8 cellular contexts compared by ENCODE assay signal in the genomic region with DNA sequence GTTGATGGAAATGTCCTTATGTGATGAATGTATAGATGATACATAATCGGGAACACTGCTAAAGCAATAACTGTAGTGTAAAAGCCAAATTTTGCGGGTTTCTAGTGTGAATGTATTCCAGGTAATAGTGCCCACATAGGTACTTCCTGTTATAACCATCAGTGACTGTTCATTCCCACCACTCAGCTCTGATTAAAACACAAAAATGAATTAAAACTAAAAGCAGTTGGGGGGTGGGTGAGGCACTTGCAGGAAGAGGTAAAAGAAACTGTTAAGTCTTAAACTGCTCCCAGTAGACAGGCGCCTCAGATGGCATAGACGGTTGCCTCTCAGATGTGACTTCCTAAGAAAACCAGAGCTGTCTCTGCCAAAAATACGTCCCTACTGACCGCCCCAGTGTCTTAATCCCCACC. TPM values are rescaled to one million over a fixed set of nuclear protein-coding genes. Genes with fewer than 3 reads are reported as not detected.
DNase-seq lines count a peak whose midpoint lies in the region; ATAC-seq and TF ChIP-seq lines count a peak whose summit lies in the region.

No MANE protein-coding gene starts in this region.

- peaks cover 4% of the 10 kb centered on the region for H3K9me3 Mint-ChIP-seq in T-helper 1 cell treated with Interleukin-12 subunit alpha and Interleukin-12 subunit beta and Interleukin-4 antibody, amounts not matched to agents 30 μg/mL and 1 μg/mL, for 36 hours

- H3K4me1 ChIP-seq in HAP-1 (peaks cover 19% of the 10 kb centered on the region), spleen (peaks cover 4 to 66% (median 29%) of the 10 kb centered on the region in 6 donors)

- H3K27ac Mint-ChIP-seq in T-helper 1 cell treated with Interleukin-12 subunit alpha and Interleukin-12 subunit beta and Interleukin-4 antibody, amounts not matched to agents 30 μg/mL and 1 μg/mL, for 36 hours = peak overlapping the region; percentile 95

- H3K27ac ChIP-seq in epithelial cell of prostate = peak overlapping the region; percentile 77
- peak overlapping the region; percentile 94 to 99 (median 98) for H3K27ac ChIP-seq in spleen

- H3K27me3 ChIP-seq in HAP-1 (ENCODE audit: low read depth) (no peaks in the 10 kb centered on the region), spleen (replicated peaks in 1 of 7) (no peaks in the 10 kb centered on the region)

- no peak for TF ChIP-seq CTCF in spleen (IDR thresholded peaks at IDR 0.05 in 8 of 11, conservative IDR thresholded peaks at IDR 0.05 in 3 of 11)

- H3K9me3 ChIP-seq in HAP-1 = no peaks in the 10 kb centered on the region
- H3K9me3 ChIP-seq in spleen = no peaks in the 10 kb centered on the region

- TF ChIP-seq POLR2A in spleen (IDR thresholded peaks at IDR 0.05) = no peak

- H3K4me3 ChIP-seq in HAP-1 = peak overlapping the region; percentile 76
- peak overlapping the region in 7 of 8 donors; percentile 52 to 91 (median 66) for H3K4me3 ChIP-seq in spleen

- H3K27me3 Mint-ChIP-seq in T-helper 1 cell treated with Interleukin-12 subunit alpha and Interleukin-12 subunit beta and Interleukin-4 antibody, amounts not matched to agents 30 μg/mL and 1 μg/mL, for 36 hours (ENCODE audit: low read depth) = no peaks in the 10 kb centered on the region

- ATAC-seq in GM21360 (IDR thresholded peaks at IDR 0.05; ENCODE audit: unreplicated experiment) (no peak), GM18909 (IDR thresholded peaks at IDR 0.05; ENCODE audit: poor library complexity, unreplicated experiment) (no peak), HG03457 (IDR thresholded peaks at IDR 0.05; ENCODE audit: unreplicated experiment) (no peak)

- intact Hi-C loops in spleen (cut with DNase I; ENCODE audit: low total_unique reads) = no loop called here

- H3K36me3 ChIP-seq in HAP-1 (replicated peaks) = 0 out of 2 replicates have a peak, but pooled peaks cover 4% of the 10 kb centered on the region
- peaks cover 0 to 5% (median 0%) of the 10 kb centered on the region in 6 donors for H3K36me3 ChIP-seq in spleen

- WGBS in spleen, 5 donors = 30 to 59% (median 47%) methylated on average over 6 of the region's 6 CpGs

- H3K36me3 Mint-ChIP-seq in T-helper 1 cell treated with Interleukin-12 subunit alpha and Interleukin-12 subunit beta and Interleukin-4 antibody, amounts not matched to agents 30 μg/mL and 1 μg/mL, for 36 hours (ENCODE audit: low read depth) = peaks cover 23% of the 10 kb centered on the region

- in situ Hi-C loops in HAP-1 (cut with MboI; ENCODE audit: low sequenced_read_pairs) = no loop called here

- H3K4me3 Mint-ChIP-seq in T-helper 1 cell treated with Interleukin-12 subunit alpha and Interleukin-12 subunit beta and Interleukin-4 antibody, amounts not matched to agents 30 μg/mL and 1 μg/mL, for 36 hours = peak overlapping the region; percentile 86

- H3K4me1 Mint-ChIP-seq in T-helper 1 cell treated with Interleukin-12 subunit alpha and Interleukin-12 subunit beta and Interleukin-4 antibody, amounts not matched to agents 30 μg/mL and 1 μg/mL, for 36 hours (ENCODE audit: low read depth) = peaks cover 37% of the 10 kb centered on the region

- DNase-seq in HAP-1 (ENCODE audit: low spot score in 2 of 2) (no peak), epithelial cell of prostate (ENCODE audit: low read depth, low spot score) (no peak), spleen (no peak), NCI-H1092 treated with DMSO at 0.1 percent for 48 hours (lab: John Stamatoyannopoulos, UW) (no peak)

RNA-seq across cellular contexts. Expression of gene MTHFS, which starts 0.9 kb away (rescaled TPM):
- 10 to 100 TPM; 11.7 to 30.6 (median 26.0) TPM for total RNA-seq in spleen
- 10 to 100 TPM; 33.0 to 54.2 (median 46.5) TPM for polyA plus RNA-seq in spleen
